30 cellular contexts compared by ENCODE assay signal in genomic region chr12:58882796-58883195, GRCh38. TPM values are rescaled to one million over a fixed set of nuclear protein-coding genes. Genes with fewer than 3 reads are reported as not detected.
DNase-seq lines count a peak whose midpoint lies in the region; ATAC-seq, FAIRE-seq and TF ChIP-seq lines count a peak whose summit lies in the region.
"Had no signal": no experiment of that assay in that cellular context is flagged by ENCODE, and none has a peak within 500 bp of the region (broad histone marks: within the 10 kb centered on the region; RNA-seq: fewer than 3 reads in every experiment).

No MANE protein-coding gene starts in this region.

- H3K36me3 ChIP-seq in endodermal cell (ENCODE audit: control insufficient read depth, insufficient read depth, low read length), result peaks cover 100% of the 10 kb centered on the region
- no peaks in the 10 kb centered on the region; the same call in 1 of the 2 replicates for H3K36me3 ChIP-seq in Caco-2 (ENCODE audit: control insufficient read depth, insufficient read depth, low read length)

- TF ChIP-seq CTCF in endodermal cell (conservative IDR thresholded peaks at IDR 0.05) (no peak), Caco-2 (IDR thresholded peaks at IDR 0.05; ENCODE audit: insufficient read depth in 1 of 2, low read depth in 1 of 2, low read length in 1 of 2, severe bottlenecking in 1 of 2, unreplicated experiment in 1 of 2) (no peak)

- no peaks in the 10 kb centered on the region for H3K27me3 Mint-ChIP-seq in endodermal cell (ENCODE audit: insufficient read depth)
- no peaks in the 10 kb centered on the region for H3K27me3 Mint-ChIP-seq in activated naive CD4-positive, alpha-beta T cell treated with anti-CD3 and anti-CD28 coated beads for 36 hours (ENCODE audit: low read depth)
- H3K27me3 Mint-ChIP-seq in naive thymus-derived CD8-positive, alpha-beta T cell, result peaks cover 0 to 4% (median 0%) of the 10 kb centered on the region in 5 donors
- no peaks in the 10 kb centered on the region for H3K27me3 Mint-ChIP-seq in Caco-2 (ENCODE audit: insufficient read depth, unreplicated experiment)
- H3K27me3 Mint-ChIP-seq: effector memory CD8-positive, alpha-beta T cell; stimulated activated naive CD8-positive, alpha-beta T cell treated with anti-CD3 and anti-CD28 coated beads, Interleukin-15, Interleukin-2, amounts not matched to agents 100 ng/mL and 50 ng/mL, for 24 hours had no signal

- CTCF ChIA-PET in activated naive CD4-positive, alpha-beta T cell treated with anti-CD3 and anti-CD28 coated beads for 36 hours (lab: Charles Lee), result no interaction called here
- CTCF ChIA-PET in Caco-2 (lab: Charles Lee), result no interaction called here

- H3K4me1 ChIP-seq in endodermal cell (ENCODE audit: control insufficient read depth, insufficient read depth, low read length), result peaks cover 19% of the 10 kb centered on the region
- no peaks in the 10 kb centered on the region for H3K4me1 ChIP-seq in Caco-2

- H3K27me3 ChIP-seq in endodermal cell (ENCODE audit: control insufficient read depth, insufficient read depth, low read length, poor library complexity, severe bottlenecking) (no peaks in the 10 kb centered on the region), Caco-2 (replicated peaks; ENCODE audit: control insufficient read depth, insufficient read depth, low read length) (no peaks in the 10 kb centered on the region)
- H3K27me3 ChIP-seq: body of pancreas, esophagus squamous epithelium, gastroesophageal sphincter, thyroid gland had no signal

- ATAC-seq in naive thymus-derived CD8-positive, alpha-beta T cell, result no peak
- ATAC-seq: body of pancreas; effector memory CD8-positive, alpha-beta T cell; gastroesophageal sphincter; SK-N-SH treated with all-trans-retinoic acid at 6 μM for 48 hours had no signal

- H3K9me3 Mint-ChIP-seq in endodermal cell (no peaks in the 10 kb centered on the region), Caco-2 (ENCODE audit: unreplicated experiment) (no peaks in the 10 kb centered on the region)
- peaks cover 1% of the 10 kb centered on the region for H3K9me3 Mint-ChIP-seq in activated naive CD4-positive, alpha-beta T cell treated with anti-CD3 and anti-CD28 coated beads for 36 hours
- H3K9me3 Mint-ChIP-seq in naive thymus-derived CD8-positive, alpha-beta T cell, result peaks cover 0 to 4% (median 0%) of the 10 kb centered on the region in 9 donors
- H3K9me3 Mint-ChIP-seq: stimulated activated naive CD8-positive, alpha-beta T cell treated with anti-CD3 and anti-CD28 coated beads, Interleukin-15, Interleukin-2, amounts not matched to agents 100 ng/mL and 50 ng/mL, for 24 hours; T-helper 2 cell treated with Interferon-gamma antibody and Interleukin-4, amounts not matched to agents 5 μg/mL and 100 μg/mL, for 36 hours had no signal

- H3K4me1 Mint-ChIP-seq in endodermal cell, result peaks cover 29% of the 10 kb centered on the region
- no peaks in the 10 kb centered on the region for H3K4me1 Mint-ChIP-seq in activated naive CD4-positive, alpha-beta T cell treated with anti-CD3 and anti-CD28 coated beads for 36 hours (ENCODE audit: low read depth)
- H3K4me1 Mint-ChIP-seq in naive thymus-derived CD8-positive, alpha-beta T cell, result no peaks in the 10 kb centered on the region
- H3K4me1 Mint-ChIP-seq in Caco-2 (ENCODE audit: low read depth, unreplicated experiment), result no peaks in the 10 kb centered on the region

- no peak overlapping the region for H3K4me3 ChIP-seq in endodermal cell (ENCODE audit: low read length)
- H3K4me3 ChIP-seq in Caco-2 (ENCODE audit: low read depth, low read length), result no peak overlapping the region
- H3K4me3 ChIP-seq: body of pancreas, esophagus squamous epithelium, gastroesophageal sphincter, lung, thyroid gland had no signal

- no peak overlapping the region for H3K9ac ChIP-seq in endodermal cell (ENCODE audit: extremely low read depth, low read length, poor library complexity, severe bottlenecking)

- DNase-seq in NCI-H1436 (lab: John Stamatoyannopoulos, UW), result peak; percentile 2
- DNase-seq in NCI-H1436 treated with DMSO at 0.1 percent for 48 hours (lab: John Stamatoyannopoulos, UW), result no peak
- DNase-seq in NCI-H446 treated with DMSO at 0.1 percent for 48 hours (lab: John Stamatoyannopoulos, UW), result peak; percentile 24
- peak; percentile 69 for DNase-seq in endodermal cell
- no peak for DNase-seq in activated naive CD4-positive, alpha-beta T cell treated with anti-CD3 and anti-CD28 coated beads for 36 hours
- no peak for DNase-seq in naive thymus-derived CD8-positive, alpha-beta T cell
- DNase-seq in GM12891 (ENCODE audit: insufficient read length, low spot score), result no peak
- no peak for DNase-seq in Caco-2
- DNase-seq: 8988T; activated CD4-positive, alpha-beta T cell treated with anti-CD3 and anti-CD28 coated beads, Interleukin-2, amount 50 U/mL, for 48 hours; activated CD8-positive, alpha-beta memory T cell treated with anti-CD3 and anti-CD28 coated beads, Interleukin-2, amount 50 U/mL, for 48 hours; AML-193; body of pancreas; effector memory CD8-positive, alpha-beta T cell; esophagus squamous epithelium; GOT3; kidney glomerular epithelial cell; NCI-H1694 treated with DMSO at 0.1 percent for 48 hours; NCI-H510A treated with DMSO at 0.1 percent for 48 hours; nucleus accumbens; stimulated activated CD4-positive, alpha-beta T cell treated with anti-CD3 and anti-CD28 coated beads, Interleukin-4, amount 100 ng/mL, for 4 hours; thyroid gland; WERI-Rb-1 had no signal

- H3K27ac ChIP-seq in endodermal cell (ENCODE audit: low read depth, low read length), result no peak overlapping the region
- H3K27ac ChIP-seq: body of pancreas, thyroid gland, WERI-Rb-1 had no signal

- WGBS in endodermal cell (ENCODE audit: insufficient coverage in 1 of 2, insufficient read length in 1 of 2), 2 experiments, result 92% methylated on average over 2 of the region's 2 CpGs; no CpG with 5 or more reads in 1 of the 2 experiments

- H3K36me3 Mint-ChIP-seq in endodermal cell (ENCODE audit: low read depth), result peaks cover 91% of the 10 kb centered on the region
- no peaks in the 10 kb centered on the region for H3K36me3 Mint-ChIP-seq in activated naive CD4-positive, alpha-beta T cell treated with anti-CD3 and anti-CD28 coated beads for 36 hours (ENCODE audit: low read depth)
- H3K36me3 Mint-ChIP-seq in naive thymus-derived CD8-positive, alpha-beta T cell, result no peaks in the 10 kb centered on the region
- peaks cover 39% of the 10 kb centered on the region for H3K36me3 Mint-ChIP-seq in Caco-2 (ENCODE audit: insufficient read depth, unreplicated experiment)

- FAIRE-seq in GM12891 (lab: Jason Lieb, UNC), result no peak
- FAIRE-seq: GM12892, GM19239 had no signal

- no TSS peak for BruUV-seq in Caco-2 (replicated peaks; lab: Mats Ljungman, UMichigan)

- intact Hi-C loops in activated naive CD4-positive, alpha-beta T cell treated with anti-CD3 and anti-CD28 coated beads for 36 hours (cut with micrococcal nuclease), result no loop called here
- intact Hi-C loops in Caco-2 (cut with micrococcal nuclease; ENCODE audit: unreplicated experiment), result no loop called here

- no peak for TF ChIP-seq POLR2A in GM12891 (IDR thresholded peaks at IDR 0.05; ENCODE audit: low read depth, low read length)

- no peak overlapping the region for H3K4me3 Mint-ChIP-seq in endodermal cell
- H3K4me3 Mint-ChIP-seq in activated naive CD4-positive, alpha-beta T cell treated with anti-CD3 and anti-CD28 coated beads for 36 hours, result no peak overlapping the region
- no peak overlapping the region for H3K4me3 Mint-ChIP-seq in naive thymus-derived CD8-positive, alpha-beta T cell
- H3K4me3 Mint-ChIP-seq in Caco-2 (ENCODE audit: unreplicated experiment), result no peak overlapping the region
- H3K4me3 Mint-ChIP-seq: effector memory CD8-positive, alpha-beta T cell; stimulated activated naive CD8-positive, alpha-beta T cell treated with anti-CD3 and anti-CD28 coated beads, Interleukin-15, Interleukin-2, amounts not matched to agents 100 ng/mL and 50 ng/mL, for 24 hours; T-helper 2 cell treated with Interferon-gamma antibody and Interleukin-4, amounts not matched to agents 5 μg/mL and 100 μg/mL, for 36 hours had no signal

- POLR2A ChIA-PET in naive thymus-derived CD8-positive, alpha-beta T cell (lab: Charles Lee), result no interaction called here
- POLR2A ChIA-PET in Caco-2 (lab: Charles Lee), result no interaction called here

- H3K9me3 ChIP-seq in endodermal cell (ENCODE audit: control insufficient read depth, low read length) (no peaks in the 10 kb centered on the region), Caco-2 (no peaks in the 10 kb centered on the region)
- H3K9me3 ChIP-seq: body of pancreas, esophagus squamous epithelium, gastroesophageal sphincter, thyroid gland had no signal

- H3K27ac Mint-ChIP-seq in endodermal cell, result no peak overlapping the region
- H3K27ac Mint-ChIP-seq in activated naive CD4-positive, alpha-beta T cell treated with anti-CD3 and anti-CD28 coated beads for 36 hours, result no peak overlapping the region
- no peak overlapping the region for H3K27ac Mint-ChIP-seq in naive thymus-derived CD8-positive, alpha-beta T cell
- no peak overlapping the region for H3K27ac Mint-ChIP-seq in Caco-2 (ENCODE audit: unreplicated experiment)
- H3K27ac Mint-ChIP-seq: effector memory CD8-positive, alpha-beta T cell; stimulated activated naive CD8-positive, alpha-beta T cell treated with anti-CD3 and anti-CD28 coated beads, Interleukin-15, Interleukin-2, amounts not matched to agents 100 ng/mL and 50 ng/mL, for 24 hours; T-helper 2 cell treated with Interferon-gamma antibody and Interleukin-4, amounts not matched to agents 5 μg/mL and 100 μg/mL, for 36 hours had no signal

TF ChIP-seq in GM12891, 5 proteins besides CTCF, POLR2A, EP300 and RAD21:
- TF ChIP-seq PAX5 (IDR thresholded peaks at IDR 0.05; ENCODE audit: insufficient read depth, low read length, severe bottlenecking) (no peak), POU2F2 (IDR thresholded peaks at IDR 0.05; ENCODE audit: low read depth, low read length) (no peak), SPI1 (IDR thresholded peaks at IDR 0.05; ENCODE audit: low read depth, low read length) (no peak), POLR2AphosphoS5 (IDR thresholded peaks at IDR 0.05; ENCODE audit: low read depth, low read length) (no peak)

RNA-seq across cellular contexts. Expression of gene LRIG3, which starts 37.5 kb away (rescaled TPM):
- total RNA-seq in endodermal cell (100 to 1,000 TPM; 196 to 367 TPM), Caco-2 (2022) (19.1 and 19.8 TPM in 2 replicates)
- polyA plus RNA-seq in endodermal cell (2013, experiment 1 of 2), result 79.3 TPM
- polyA plus RNA-seq in endodermal cell (2013, experiment 2 of 2), result 93.8 TPM
- not detected for total RNA-seq in activated naive CD4-positive, alpha-beta T cell treated with anti-CD3 and anti-CD28 coated beads for 36 hours
- not detected for total RNA-seq in naive thymus-derived CD8-positive, alpha-beta T cell
- polyA plus RNA-seq in naive thymus-derived CD8-positive, alpha-beta T cell, result not detected
- 2.3 TPM for polyA plus RNA-seq in GM12891 (2012; ENCODE audit: low read depth, missing spikeins)

Comparison
In these comparisons a context has a peak if more than half of its experiments do, and no peak if none do; other contexts are left out.
1. DNase-seq: peak in NCI-H1436 (single experiment), NCI-H446 treated with DMSO at 0.1 percent for 48 hours (single experiment) and endodermal cell (single experiment); none in NCI-H1436 treated with DMSO at 0.1 percent for 48 hours (single experiment), activated naive CD4-positive, alpha-beta T cell treated with anti-CD3 and anti-CD28 coated beads for 36 hours (single experiment), naive thymus-derived CD8-positive, alpha-beta T cell (0 of 10), GM12891 (single experiment) and Caco-2 (0 of 2).
2. RNA of gene LRIG3, which starts 37.5 kb away (total RNA-seq): 196 to 367 TPM in endodermal cell and 19.1 to 19.8 TPM in Caco-2; not detected in activated naive CD4-positive, alpha-beta T cell treated with anti-CD3 and anti-CD28 coated beads for 36 hours and not detected in naive thymus-derived CD8-positive, alpha-beta T cell; every median in the first group is over 10 times any median in the second.